ENCODE assay signal across 12 cellular contexts in the genomic region with DNA sequence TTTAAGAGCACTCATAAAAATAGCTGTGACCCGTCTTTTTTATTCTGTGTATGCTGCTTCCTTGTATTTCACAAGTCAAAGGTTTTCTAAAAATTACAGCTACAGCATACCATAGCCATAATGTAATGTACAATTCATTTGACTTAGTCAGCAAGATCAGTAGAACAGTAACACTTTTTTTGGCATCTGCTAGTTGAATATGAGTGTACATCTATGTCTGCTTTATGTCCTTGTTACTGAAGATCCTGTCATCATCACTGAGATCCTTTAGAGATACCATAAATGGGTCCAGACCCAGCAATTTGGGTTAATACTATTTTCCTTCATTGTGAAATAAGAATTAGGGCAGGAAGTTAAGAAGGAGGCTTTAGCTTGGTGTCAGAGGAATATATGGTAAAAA. TPM values are rescaled to one million over a fixed set of nuclear protein-coding genes. Genes with fewer than 3 reads are reported as not detected.
DNase-seq lines count a peak whose midpoint lies in the region; ATAC-seq, FAIRE-seq and TF ChIP-seq lines count a peak whose summit lies in the region.
"Had no signal": no experiment of that assay in that cellular context is flagged by ENCODE, and none has a peak within 500 bp of the region (broad histone marks: within the 10 kb centered on the region; RNA-seq: fewer than 3 reads in every experiment).

No MANE protein-coding gene starts in this region.

- peaks cover 26% of the 10 kb centered on the region for H3K36me3 Mint-ChIP-seq in astrocyte (ENCODE audit: low read depth, unreplicated experiment)

- H3K36me3 ChIP-seq in astrocyte (ENCODE audit: insufficient read depth, low read length) (peaks cover 42% of the 10 kb centered on the region), left ventricle myocardium inferior (peaks cover 44% of the 10 kb centered on the region), skeletal muscle tissue (ENCODE audit: control insufficient read depth in 3 of 3, insufficient read depth in 3 of 3, low read length in 3 of 3) (peaks cover under 1 to 16% (median 6%) of the 10 kb centered on the region in 3 donors)

- H3K9me3 ChIP-seq in astrocyte (ENCODE audit: insufficient read depth, low read depth, low read length), result no peaks in the 10 kb centered on the region
- H3K9me3 ChIP-seq in left ventricle myocardium inferior (replicated peaks), result no peaks in the 10 kb centered on the region
- H3K9me3 ChIP-seq in skeletal muscle tissue (ENCODE audit: control insufficient read depth in 3 of 3, low read length in 3 of 3), result no peaks in the 10 kb centered on the region
- H3K9me3 ChIP-seq: Peyer's patch, spleen had no signal

- no peaks in the 10 kb centered on the region for H3K27me3 ChIP-seq in astrocyte (ENCODE audit: insufficient read depth, low read length)
- no peaks in the 10 kb centered on the region for H3K27me3 ChIP-seq in left ventricle myocardium inferior (ENCODE audit: low read depth)
- H3K27me3 ChIP-seq in skeletal muscle tissue (ENCODE audit: control insufficient read depth in 3 of 3, insufficient read depth in 3 of 3, low read length in 3 of 3), result no peaks in the 10 kb centered on the region
- H3K27me3 ChIP-seq: Peyer's patch, spleen had no signal

- peaks cover 46% of the 10 kb centered on the region for H3K4me1 ChIP-seq in astrocyte (ENCODE audit: insufficient read depth, low read length)
- H3K4me1 ChIP-seq in left ventricle myocardium inferior, result peaks cover 80% of the 10 kb centered on the region
- peaks cover 13 to 30% (median 20%) of the 10 kb centered on the region in 3 donors for H3K4me1 ChIP-seq in skeletal muscle tissue (ENCODE audit: control insufficient read depth in 3 of 3, insufficient read depth in 3 of 3, low read length in 3 of 3)
- H3K4me1 ChIP-seq: Peyer's patch had no signal

- H3K9me3 Mint-ChIP-seq in astrocyte (ENCODE audit: unreplicated experiment), result no peaks in the 10 kb centered on the region
- H3K9me3 Mint-ChIP-seq in stimulated activated naive CD8-positive, alpha-beta T cell treated with anti-CD3 and anti-CD28 coated beads, Interleukin-15, amount 100 ng/mL, for 72 hours, result no peaks in the 10 kb centered on the region

- H2AFZ ChIP-seq in astrocyte (ENCODE audit: low read depth, low read length), result no peak overlapping the region

- DNase-seq in GM03348 (ENCODE audit: low spot score) (peak; percentile 72), astrocyte (ENCODE audit: low read depth) (peak; percentile 97), left ventricle myocardium inferior (no peak), GM12892 (ENCODE audit: insufficient read length) (no peak)
- no peak for DNase-seq in stimulated activated naive CD8-positive, alpha-beta T cell treated with anti-CD3 and anti-CD28 coated beads, Interleukin-15, amount 100 ng/mL, for 72 hours
- no peak for DNase-seq in activated CD8-positive, alpha-beta memory T cell treated with anti-CD3 and anti-CD28 coated beads for 24 hours
- DNase-seq: central memory CD4-positive, alpha-beta T cell; Peyer's patch; spleen; stimulated activated naive CD8-positive, alpha-beta T cell treated with anti-CD3 and anti-CD28 coated beads, Interleukin-15, Interleukin-2, amounts not matched to agents 100 U/mL and 50 U/mL, for 24 hours had no signal

- no peak for TF ChIP-seq POLR2A in GM12892 (IDR thresholded peaks at IDR 0.05; ENCODE audit: low read depth, low read length)

- H3K79me2 ChIP-seq in astrocyte (ENCODE audit: insufficient read depth, low read length), result peaks cover 92% of the 10 kb centered on the region

- TF ChIP-seq CTCF in astrocyte (IDR thresholded peaks at IDR 0.05; ENCODE audit: insufficient read depth, low read depth, low read length) (no peak), left ventricle myocardium inferior (IDR thresholded peaks at IDR 0.05; ENCODE audit: borderline replicate concordance) (no peak)

- intact Hi-C loops in left ventricle myocardium inferior (cut with micrococcal nuclease), result no loop called here

- peaks cover 85% of the 10 kb centered on the region for H3K4me1 Mint-ChIP-seq in astrocyte (ENCODE audit: low read depth, unreplicated experiment)
- H3K4me1 Mint-ChIP-seq in stimulated activated naive CD8-positive, alpha-beta T cell treated with anti-CD3 and anti-CD28 coated beads, Interleukin-15, amount 100 ng/mL, for 72 hours, result peaks cover 21% of the 10 kb centered on the region

- H3K4me3 ChIP-seq in astrocyte (ENCODE audit: insufficient read depth, low read depth, low read length) (no peak overlapping the region), left ventricle myocardium inferior (no peak overlapping the region), skeletal muscle tissue (ENCODE audit: low read length in 3 of 3) (no peak overlapping the region)
- H3K4me3 ChIP-seq: Peyer's patch, spleen had no signal

- H3K9ac ChIP-seq in astrocyte (ENCODE audit: low read length) (peak overlapping the region; percentile 70), skeletal muscle tissue (ENCODE audit: low read depth in 1 of 3, low read length in 3 of 3) (no peak overlapping the region)

- peaks cover 11% of the 10 kb centered on the region for H4K20me1 ChIP-seq in astrocyte (ENCODE audit: insufficient read depth, low read length)

- H3K4me3 Mint-ChIP-seq in astrocyte (ENCODE audit: unreplicated experiment), result peak overlapping the region; percentile 58
- no peak overlapping the region for H3K4me3 Mint-ChIP-seq in stimulated activated naive CD8-positive, alpha-beta T cell treated with anti-CD3 and anti-CD28 coated beads, Interleukin-15, amount 100 ng/mL, for 72 hours

- no peaks in the 10 kb centered on the region for H3K27me3 Mint-ChIP-seq in astrocyte (ENCODE audit: low read depth, unreplicated experiment)
- H3K27me3 Mint-ChIP-seq in stimulated activated naive CD8-positive, alpha-beta T cell treated with anti-CD3 and anti-CD28 coated beads, Interleukin-15, amount 100 ng/mL, for 72 hours, result no peaks in the 10 kb centered on the region

- H3K4me2 ChIP-seq in astrocyte (ENCODE audit: low read length), result peak overlapping the region; percentile 55

- peak overlapping the region; percentile 68 for H3K27ac Mint-ChIP-seq in astrocyte (ENCODE audit: unreplicated experiment)
- H3K27ac Mint-ChIP-seq in stimulated activated naive CD8-positive, alpha-beta T cell treated with anti-CD3 and anti-CD28 coated beads, Interleukin-15, amount 100 ng/mL, for 72 hours, result no peak overlapping the region

- FAIRE-seq in astrocyte (lab: Jason Lieb, UNC) (peak; percentile 99), GM12892 (lab: Jason Lieb, UNC) (no peak)

- H3K27ac ChIP-seq in astrocyte (ENCODE audit: low read depth, low read length), result peak overlapping the region; percentile 95
- peak overlapping the region; percentile 43 for H3K27ac ChIP-seq in left ventricle myocardium inferior (replicated peaks)
- peak overlapping the region; percentile 41 for H3K27ac ChIP-seq in skeletal muscle tissue (ENCODE audit: low read depth, low read length)

- ATAC-seq in stimulated activated naive CD8-positive, alpha-beta T cell treated with anti-CD3 and anti-CD28 coated beads, Interleukin-15, amount 100 ng/mL, for 72 hours, result no peak
- no peak for ATAC-seq in HG03039 (IDR thresholded peaks at IDR 0.05; ENCODE audit: unreplicated experiment)
- ATAC-seq: stimulated activated naive CD8-positive, alpha-beta T cell treated with anti-CD3 and anti-CD28 coated beads, Interleukin-15, Interleukin-2, amounts not matched to agents 100 U/mL and 50 U/mL, for 24 hours had no signal

RNA-seq across cellular contexts. Expression of gene CMSS1, which starts 42.2 kb away (rescaled TPM):
- 11.0 and 12.5 TPM in 2 replicates for total RNA-seq in astrocyte
- total RNA-seq in left ventricle myocardium inferior, result 34.8 TPM
- total RNA-seq in skeletal muscle tissue, result 8.4 TPM
- polyA plus RNA-seq in GM12892 (2012; ENCODE audit: missing spikeins), result 70.4 TPM

Comparison
In these comparisons a context has a peak if more than half of its experiments do, and no peak if none do; other contexts are left out.
1. DNase-seq: peak in GM03348 (single experiment) and astrocyte (single experiment); none in left ventricle myocardium inferior (single experiment), stimulated activated naive CD8-positive, alpha-beta T cell treated with anti-CD3 and anti-CD28 coated beads, Interleukin-15, amount 100 ng/mL, for 72 hours (0 of 2), activated CD8-positive, alpha-beta memory T cell treated with anti-CD3 and anti-CD28 coated beads for 24 hours (single experiment) and GM12892 (single experiment).
2. H3K27ac ChIP-seq: peak in every context shown above with its lines; median percentile 95 in astrocyte; 43 in left ventricle myocardium inferior; 41 in skeletal muscle tissue.